Comparison of ENCODE assay signal across 16 cellular contexts in the genomic region with DNA sequence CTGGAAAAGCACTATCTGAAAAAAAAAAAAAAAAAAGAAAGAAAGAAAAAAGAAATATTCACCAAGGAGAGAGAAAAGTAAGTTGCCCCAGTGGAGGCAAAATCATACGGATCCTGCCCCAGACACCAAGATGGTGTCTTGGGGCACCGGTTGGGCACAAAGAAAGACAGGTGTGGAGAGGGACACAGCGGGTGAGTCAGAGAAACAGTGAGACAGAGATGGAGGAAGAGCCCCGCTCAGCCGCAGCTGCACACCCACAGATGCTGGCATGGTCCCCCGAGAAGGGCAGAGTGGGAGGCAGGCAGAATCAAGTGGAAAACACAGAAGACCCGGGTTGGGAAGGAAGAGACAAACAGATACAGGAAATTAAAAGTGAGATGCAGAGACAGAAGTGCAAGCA.
A peak's percentile ranks its signal among the peaks of the same experiment; 100 is the strongest.
DNase-seq lines count a peak whose midpoint lies in the region; ATAC-seq and TF ChIP-seq lines count a peak whose summit lies in the region.
"Had no signal": no experiment of that assay in that cellular context is flagged by ENCODE, and none has a peak within 500 bp of the region (broad histone marks: within the 10 kb centered on the region; RNA-seq: fewer than 3 reads in every experiment).

No MANE protein-coding gene starts in this region.

- H3K9me3 ChIP-seq in HEK293 (ENCODE audit: control insufficient read depth, insufficient read depth, low read depth, low read length) = no peaks in the 10 kb centered on the region; the same call in 1 of the 2 replicates
- H3K9me3 ChIP-seq: adrenal gland had no signal

- no peak for ATAC-seq in HG02973 (IDR thresholded peaks at IDR 0.05; ENCODE audit: unreplicated experiment)
- no peak for ATAC-seq in HG03565 (IDR thresholded peaks at IDR 0.05; ENCODE audit: unreplicated experiment)
- ATAC-seq in HG03378 (IDR thresholded peaks at IDR 0.05; ENCODE audit: unreplicated experiment) = no peak
- ATAC-seq: activated T-cell treated with anti-CD3 and anti-CD28 coated beads, Interleukin-2, amount 50 U/mL, for 4 hours; stimulated activated effector memory CD8-positive, alpha-beta T cell treated with anti-CD3 and anti-CD28 coated beads, Interleukin-12 subunit alpha, Interleukin-12 subunit beta, amount 100 ng/mL, for 72 hours had no signal

- H3K36me3 Mint-ChIP-seq in osteocyte (ENCODE audit: unreplicated experiment) = no peaks in the 10 kb centered on the region
- H3K36me3 Mint-ChIP-seq: stimulated activated effector memory CD8-positive, alpha-beta T cell treated with anti-CD3 and anti-CD28 coated beads, Interleukin-12 subunit alpha, Interleukin-12 subunit beta, amount 100 ng/mL, for 72 hours had no signal

- H3K79me2 ChIP-seq in ACC112 (ENCODE audit: control insufficient read depth, insufficient read depth, low read length, unreplicated experiment) = no peaks in the 10 kb centered on the region

- peak overlapping the region; percentile 66 for H3K4me3 Mint-ChIP-seq in osteocyte (ENCODE audit: unreplicated experiment)
- H3K4me3 Mint-ChIP-seq: activated T-cell treated with anti-CD3 and anti-CD28 coated beads, Interleukin-2, amount 50 U/mL, for 4 hours; memory B cell; stimulated activated effector memory CD8-positive, alpha-beta T cell treated with anti-CD3 and anti-CD28 coated beads, Interleukin-12 subunit alpha, Interleukin-12 subunit beta, amount 100 ng/mL, for 72 hours had no signal

- DNase-seq in coronary artery (ENCODE audit: low spot score) (no peak), osteocyte (ENCODE audit: extremely low spot score, unreplicated experiment) (no peak), ureter (ENCODE audit: low spot score) (no peak)
- DNase-seq: activated T-cell treated with anti-CD3 and anti-CD28 coated beads, Interleukin-2, amount 50 U/mL, for 4 hours; AML-193; NCI-H1417; occipital lobe; small intestine had no signal

- no peaks in the 10 kb centered on the region for H3K27me3 ChIP-seq in ACC112 (ENCODE audit: insufficient read depth, low read length)
- H3K27me3 ChIP-seq: adrenal gland had no signal

- H3K4me1 Mint-ChIP-seq in osteocyte (ENCODE audit: unreplicated experiment) = peaks cover 43% of the 10 kb centered on the region
- H3K4me1 Mint-ChIP-seq: memory B cell had no signal

- H3K4me3 ChIP-seq in ACC112 (ENCODE audit: low read depth, low read length) (peak overlapping the region; percentile 75), HEK293 (ENCODE audit: low read depth, low read length) (no peak overlapping the region), coronary artery (peak overlapping the region; percentile 74)

- H3K9me3 Mint-ChIP-seq in osteocyte (ENCODE audit: unreplicated experiment) = no peaks in the 10 kb centered on the region
- H3K9me3 Mint-ChIP-seq: activated T-cell treated with anti-CD3 and anti-CD28 coated beads, Interleukin-2, amount 50 U/mL, for 4 hours had no signal

- H3K4me1 ChIP-seq in ACC112 (ENCODE audit: control insufficient read depth, insufficient read depth, low read length, unreplicated experiment) (peaks cover 36% of the 10 kb centered on the region), HEK293 (ENCODE audit: control insufficient read depth, insufficient read depth, low read length) (peaks cover 10% of the 10 kb centered on the region)

- H2AFZ ChIP-seq in ACC112 (ENCODE audit: low read length, unreplicated experiment) = peak overlapping the region; percentile 78

- H3K27ac Mint-ChIP-seq in osteocyte (ENCODE audit: unreplicated experiment) = peak overlapping the region; percentile 88
- H3K27ac Mint-ChIP-seq: memory B cell; stimulated activated effector memory CD8-positive, alpha-beta T cell treated with anti-CD3 and anti-CD28 coated beads, Interleukin-12 subunit alpha, Interleukin-12 subunit beta, amount 100 ng/mL, for 72 hours had no signal

- no peak overlapping the region; the same call in 1 of the 2 replicates for H3K27ac ChIP-seq in ACC112 (ENCODE audit: low read depth, low read length)
- no peak overlapping the region for H3K27ac ChIP-seq in HEK293 (ENCODE audit: extremely low read depth, low read depth, low read length)
- peak overlapping the region in 1 of 2 donors; percentile 70 for H3K27ac ChIP-seq in coronary artery

- H3K36me3 ChIP-seq in ACC112 (ENCODE audit: insufficient read depth, low read length) (no peaks in the 10 kb centered on the region), HEK293 (ENCODE audit: control insufficient read depth in 2 of 2, insufficient read depth in 1 of 2, low read length in 2 of 2) (no peaks in the 10 kb centered on the region)
- H3K36me3 ChIP-seq: adrenal gland had no signal

- CTCF ChIA-PET in HEK293 (lab: Yijun Ruan, JAX) = no interaction called here

- no peaks in the 10 kb centered on the region for H3K27me3 Mint-ChIP-seq in osteocyte (ENCODE audit: unreplicated experiment)

- POLR2A ChIA-PET in HEK293 (lab: Yijun Ruan, JAX) = no interaction called here

- TF ChIP-seq CTCF in HEK293 (tag by site-specific recombination; IDR thresholded peaks at IDR 0.05) (no peak), coronary artery (IDR thresholded peaks at IDR 0.05) (no peak), osteocyte (IDR thresholded peaks at IDR 0.05) (no peak)

TF ChIP-seq in HEK293, 187 proteins besides CTCF, POLR2A, EP300 and RAD21:
- TF ChIP-seq, protein P1, sequence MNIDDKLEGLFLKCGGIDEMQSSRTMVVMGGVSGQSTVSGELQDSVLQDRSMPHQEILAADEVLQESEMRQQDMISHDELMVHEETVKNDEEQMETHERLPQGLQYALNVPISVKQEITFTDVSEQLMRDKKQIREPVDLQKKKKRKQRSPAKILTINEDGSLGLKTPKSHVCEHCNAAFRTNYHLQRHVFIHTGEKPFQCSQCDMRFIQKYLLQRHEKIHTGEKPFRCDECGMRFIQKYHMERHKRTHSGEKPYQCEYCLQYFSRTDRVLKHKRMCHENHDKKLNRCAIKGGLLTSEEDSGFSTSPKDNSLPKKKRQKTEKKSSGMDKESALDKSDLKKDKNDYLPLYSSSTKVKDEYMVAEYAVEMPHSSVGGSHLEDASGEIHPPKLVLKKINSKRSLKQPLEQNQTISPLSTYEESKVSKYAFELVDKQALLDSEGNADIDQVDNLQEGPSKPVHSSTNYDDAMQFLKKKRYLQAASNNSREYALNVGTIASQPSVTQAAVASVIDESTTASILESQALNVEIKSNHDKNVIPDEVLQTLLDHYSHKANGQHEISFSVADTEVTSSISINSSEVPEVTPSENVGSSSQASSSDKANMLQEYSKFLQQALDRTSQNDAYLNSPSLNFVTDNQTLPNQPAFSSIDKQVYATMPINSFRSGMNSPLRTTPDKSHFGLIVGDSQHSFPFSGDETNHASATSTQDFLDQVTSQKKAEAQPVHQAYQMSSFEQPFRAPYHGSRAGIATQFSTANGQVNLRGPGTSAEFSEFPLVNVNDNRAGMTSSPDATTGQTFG (tag by site-specific recombination; IDR thresholded peaks at IDR 0.05; ENCODE audit: borderline replicate concordance) = no peak
- TF ChIP-seq ZFHX2 (tag by site-specific recombination; conservative IDR thresholded peaks at IDR 0.05) (peak; percentile 31), PRDM1 (tag by site-specific recombination; IDR thresholded peaks at IDR 0.05) (no peak), EGR2 (tag by site-specific recombination; IDR thresholded peaks at IDR 0.05; ENCODE audit: low read depth) (0 out of 2 replicates have a peak, but pooled peaks have one; percentile 15), PRDM2 (tag by site-specific recombination; IDR thresholded peaks at IDR 0.05; ENCODE audit: borderline replicate concordance) (no peak)
